Comparison of ENCODE assay signal across 1 cellular context in the genomic region with DNA sequence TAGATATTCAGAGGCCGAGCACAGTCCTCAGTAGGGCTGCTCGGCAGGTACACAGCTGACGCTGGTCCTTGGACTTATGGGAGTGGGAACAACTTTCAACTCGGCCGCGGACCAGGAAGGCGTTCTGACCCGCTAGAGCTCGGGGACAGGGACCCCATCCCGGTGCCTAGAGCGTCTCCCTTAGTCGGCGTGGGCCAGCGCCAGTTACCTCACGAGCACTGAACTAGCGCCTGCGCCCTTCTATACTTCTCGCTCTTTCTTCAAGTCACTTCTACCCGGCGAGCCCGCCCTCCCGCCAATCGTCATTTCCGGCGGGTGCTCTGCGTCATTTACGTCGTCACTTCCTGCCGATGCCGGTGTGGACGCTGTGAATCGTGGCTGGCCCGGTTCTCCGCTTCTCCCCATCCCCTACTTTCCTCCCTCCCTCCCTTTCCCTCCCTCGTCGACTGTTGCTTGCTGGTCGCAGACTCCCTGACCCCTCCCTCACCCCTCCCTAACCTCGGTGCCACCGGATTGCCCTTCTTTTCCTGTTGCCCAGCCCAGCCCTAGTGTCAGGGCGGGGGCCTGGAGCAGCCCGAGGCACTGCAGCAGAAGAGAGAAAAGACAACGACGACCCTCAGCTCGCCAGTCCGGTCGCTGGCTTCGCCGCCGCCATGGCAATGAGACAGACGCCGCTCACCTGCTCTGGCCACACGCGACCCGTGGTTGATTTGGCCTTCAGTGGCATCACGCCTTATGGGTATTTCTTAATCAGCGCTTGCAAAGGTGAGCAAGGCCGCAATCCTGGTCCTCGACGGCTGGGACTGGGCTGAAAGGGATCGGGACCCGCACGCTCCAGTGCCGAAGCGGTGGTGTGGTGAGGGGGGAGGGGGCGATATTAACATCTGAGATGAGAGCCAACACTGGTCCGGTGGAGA.
TF ChIP-seq lines count a peak whose summit lies in the region.

TSS of gene STRAP (plus strand) at position 333 of the 917 bp plus-strand sequence. CDS start at position 654, 321 bp downstream.

TF ChIP-seq in GM23338, 12 proteins besides CTCF, POLR2A, EP300 and RAD21 (continued from another document):
- TF ChIP-seq ETS1 (IDR thresholded peaks at IDR 0.05): peak; percentile 57
- no peak for TF ChIP-seq NANOG (IDR thresholded peaks at IDR 0.05; ENCODE audit: borderline replicate concordance)
- TF ChIP-seq, protein P1, sequence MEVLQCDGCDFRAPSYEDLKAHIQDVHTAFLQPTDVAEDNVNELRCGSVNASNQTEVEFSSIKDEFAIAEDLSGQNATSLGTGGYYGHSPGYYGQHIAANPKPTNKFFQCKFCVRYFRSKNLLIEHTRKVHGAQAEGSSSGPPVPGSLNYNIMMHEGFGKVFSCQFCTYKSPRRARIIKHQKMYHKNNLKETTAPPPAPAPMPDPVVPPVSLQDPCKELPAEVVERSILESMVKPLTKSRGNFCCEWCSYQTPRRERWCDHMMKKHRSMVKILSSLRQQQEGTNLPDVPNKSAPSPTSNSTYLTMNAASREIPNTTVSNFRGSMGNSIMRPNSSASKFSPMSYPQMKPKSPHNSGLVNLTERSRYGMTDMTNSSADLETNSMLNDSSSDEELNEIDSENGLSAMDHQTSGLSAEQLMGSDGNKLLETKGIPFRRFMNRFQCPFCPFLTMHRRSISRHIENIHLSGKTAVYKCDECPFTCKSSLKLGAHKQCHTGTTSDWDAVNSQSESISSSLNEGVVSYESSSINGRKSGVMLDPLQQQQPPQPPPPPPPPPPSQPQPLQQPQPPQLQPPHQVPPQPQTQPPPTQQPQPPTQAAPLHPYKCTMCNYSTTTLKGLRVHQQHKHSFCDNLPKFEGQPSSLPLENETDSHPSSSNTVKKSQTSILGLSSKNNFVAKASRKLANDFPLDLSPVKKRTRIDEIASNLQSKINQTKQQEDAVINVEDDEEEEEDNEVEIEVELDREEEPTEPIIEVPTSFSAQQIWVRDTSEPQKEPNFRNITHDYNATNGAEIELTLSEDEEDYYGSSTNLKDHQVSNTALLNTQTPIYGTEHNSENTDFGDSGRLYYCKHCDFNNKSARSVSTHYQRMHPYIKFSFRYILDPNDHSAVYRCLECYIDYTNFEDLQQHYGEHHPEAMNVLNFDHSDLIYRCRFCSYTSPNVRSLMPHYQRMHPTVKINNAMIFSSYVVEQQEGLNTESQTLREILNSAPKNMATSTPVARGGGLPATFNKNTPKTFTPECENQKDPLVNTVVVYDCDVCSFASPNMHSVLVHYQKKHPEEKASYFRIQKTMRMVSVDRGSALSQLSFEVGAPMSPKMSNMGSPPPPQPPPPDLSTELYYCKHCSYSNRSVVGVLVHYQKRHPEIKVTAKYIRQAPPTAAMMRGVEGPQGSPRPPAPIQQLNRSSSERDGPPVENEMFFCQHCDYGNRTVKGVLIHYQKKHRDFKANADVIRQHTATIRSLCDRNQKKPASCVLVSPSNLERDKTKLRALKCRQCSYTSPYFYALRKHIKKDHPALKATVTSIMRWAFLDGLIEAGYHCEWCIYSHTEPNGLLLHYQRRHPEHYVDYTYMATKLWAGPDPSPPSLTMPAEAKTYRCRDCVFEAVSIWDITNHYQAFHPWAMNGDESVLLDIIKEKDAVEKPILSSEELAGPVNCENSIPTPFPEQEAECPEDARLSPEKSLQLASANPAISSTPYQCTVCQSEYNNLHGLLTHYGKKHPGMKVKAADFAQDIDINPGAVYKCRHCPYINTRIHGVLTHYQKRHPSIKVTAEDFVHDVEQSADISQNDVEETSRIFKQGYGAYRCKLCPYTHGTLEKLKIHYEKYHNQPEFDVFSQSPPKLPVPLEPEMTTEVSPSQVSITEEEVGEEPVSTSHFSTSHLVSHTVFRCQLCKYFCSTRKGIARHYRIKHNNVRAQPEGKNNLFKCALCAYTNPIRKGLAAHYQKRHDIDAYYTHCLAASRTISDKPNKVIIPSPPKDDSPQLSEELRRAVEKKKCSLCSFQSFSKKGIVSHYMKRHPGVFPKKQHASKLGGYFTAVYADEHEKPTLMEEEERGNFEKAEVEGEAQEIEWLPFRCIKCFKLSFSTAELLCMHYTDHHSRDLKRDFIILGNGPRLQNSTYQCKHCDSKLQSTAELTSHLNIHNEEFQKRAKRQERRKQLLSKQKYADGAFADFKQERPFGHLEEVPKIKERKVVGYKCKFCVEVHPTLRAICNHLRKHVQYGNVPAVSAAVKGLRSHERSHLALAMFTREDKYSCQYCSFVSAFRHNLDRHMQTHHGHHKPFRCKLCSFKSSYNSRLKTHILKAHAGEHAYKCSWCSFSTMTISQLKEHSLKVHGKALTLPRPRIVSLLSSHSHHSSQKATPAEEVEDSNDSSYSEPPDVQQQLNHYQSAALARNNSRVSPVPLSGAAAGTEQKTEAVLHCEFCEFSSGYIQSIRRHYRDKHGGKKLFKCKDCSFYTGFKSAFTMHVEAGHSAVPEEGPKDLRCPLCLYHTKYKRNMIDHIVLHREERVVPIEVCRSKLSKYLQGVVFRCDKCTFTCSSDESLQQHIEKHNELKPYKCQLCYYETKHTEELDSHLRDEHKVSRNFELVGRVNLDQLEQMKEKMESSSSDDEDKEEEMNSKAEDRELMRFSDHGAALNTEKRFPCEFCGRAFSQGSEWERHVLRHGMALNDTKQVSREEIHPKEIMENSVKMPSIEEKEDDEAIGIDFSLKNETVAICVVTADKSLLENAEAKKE (CRISPR knock-in tag; IDR thresholded peaks at IDR 0.05): no peak
- no peak for TF ChIP-seq REST (IDR thresholded peaks at IDR 0.05; ENCODE audit: unreplicated experiment)
- peak; percentile 97 for TF ChIP-seq POLR2AphosphoS5 (IDR thresholded peaks at IDR 0.05; ENCODE audit: low read depth)
- no peak for TF ChIP-seq EZH2 (IDR thresholded peaks at IDR 0.05; ENCODE audit: low read depth, unreplicated experiment)
- no peak for TF ChIP-seq ZNF114 (CRISPR knock-in tag; IDR thresholded peaks at IDR 0.05)
- peak; percentile 96 for TF ChIP-seq CREB1 (CRISPR knock-in tag; IDR thresholded peaks at IDR 0.05; ENCODE audit: low read depth)
